Comparison of ENCODE assay signal across 8 cellular contexts in genomic region chr1:155226188-155226909, GRCh38. TPM values are rescaled to one million over a fixed set of nuclear protein-coding genes. Genes with fewer than 3 reads are reported as not detected.
A peak's percentile ranks its signal among the peaks of the same experiment; 100 is the strongest.
DNase-seq lines count a peak whose midpoint lies in the region; ATAC-seq and TF ChIP-seq lines count a peak whose summit lies in the region.

No MANE protein-coding gene starts in this region.

- no peaks in the 10 kb centered on the region for H3K27me3 ChIP-seq in kidney epithelial cell (ENCODE audit: control insufficient read depth, insufficient read depth, low read length)

- H3K4me3 ChIP-seq in WI38 (ENCODE audit: low read depth, low read length) (peak overlapping the region; percentile 68), kidney epithelial cell (ENCODE audit: low read depth, low read length) (peak overlapping the region; percentile 59)

- ATAC-seq in HG02610 (IDR thresholded peaks at IDR 0.05; ENCODE audit: unreplicated experiment) = peak; percentile 29
- no peak for ATAC-seq in HG02938 (IDR thresholded peaks at IDR 0.05; ENCODE audit: unreplicated experiment)

- TF ChIP-seq CTCF in C4-2B (conservative IDR thresholded peaks at IDR 0.05) (peak; percentile 70), WI38 (IDR thresholded peaks at IDR 0.05; ENCODE audit: low read depth, low read length) (peak; percentile 36), kidney epithelial cell (IDR thresholded peaks at IDR 0.05; ENCODE audit: insufficient read depth, low read length, poor library complexity, severe bottlenecking) (peak; percentile 77)

- H3K36me3 ChIP-seq in kidney epithelial cell (ENCODE audit: control insufficient read depth, insufficient read depth, low read length) = no peaks in the 10 kb centered on the region

- peak overlapping the region; percentile 80 for H3K27ac ChIP-seq in C4-2B

- DNase-seq in NCI-H2227 (lab: John Stamatoyannopoulos, UW; ENCODE audit: unreplicated experiment) = peak; percentile 74
- peak; percentile 81 for DNase-seq in central memory CD4-positive, alpha-beta T cell
- no peak for DNase-seq in kidney epithelial cell (ENCODE audit: low read depth)
- DNase-seq in stimulated activated CD4-positive, alpha-beta T cell treated with anti-CD3 and anti-CD28 coated beads, Interleukin-15, amount 100 ng/mL, for 1 hour (ENCODE audit: low read depth in 1 of 2, low spot score in 1 of 2) = peak; percentile 68 to 71

RNA-seq across cellular contexts. Expression of gene MTX1, which starts 17.9 kb away (rescaled TPM):
- 79.3 and 84.3 TPM in 2 replicates for total RNA-seq in kidney epithelial cell

RNA-seq across cellular contexts. Expression of gene THBS3, which starts 18.7 kb away (rescaled TPM):
- 51.5 and 58.1 TPM in 2 replicates for total RNA-seq in kidney epithelial cell

RNA-seq across cellular contexts. Expression of gene ENTREP3, which starts 28.9 kb away (rescaled TPM):
- 13.2 and 24.8 TPM in 2 replicates for total RNA-seq in kidney epithelial cell

RNA-seq across cellular contexts. Expression of gene SCAMP3, which starts 35.8 kb away (rescaled TPM):
- total RNA-seq in kidney epithelial cell = 93.8 and 108 TPM in 2 replicates

RNA-seq across cellular contexts. Expression of gene CLK2, which starts 47.0 kb away (rescaled TPM):
- total RNA-seq in kidney epithelial cell = 21.7 and 24.2 TPM in 2 replicates
